2 cellular contexts compared by ENCODE assay signal in the genomic region with DNA sequence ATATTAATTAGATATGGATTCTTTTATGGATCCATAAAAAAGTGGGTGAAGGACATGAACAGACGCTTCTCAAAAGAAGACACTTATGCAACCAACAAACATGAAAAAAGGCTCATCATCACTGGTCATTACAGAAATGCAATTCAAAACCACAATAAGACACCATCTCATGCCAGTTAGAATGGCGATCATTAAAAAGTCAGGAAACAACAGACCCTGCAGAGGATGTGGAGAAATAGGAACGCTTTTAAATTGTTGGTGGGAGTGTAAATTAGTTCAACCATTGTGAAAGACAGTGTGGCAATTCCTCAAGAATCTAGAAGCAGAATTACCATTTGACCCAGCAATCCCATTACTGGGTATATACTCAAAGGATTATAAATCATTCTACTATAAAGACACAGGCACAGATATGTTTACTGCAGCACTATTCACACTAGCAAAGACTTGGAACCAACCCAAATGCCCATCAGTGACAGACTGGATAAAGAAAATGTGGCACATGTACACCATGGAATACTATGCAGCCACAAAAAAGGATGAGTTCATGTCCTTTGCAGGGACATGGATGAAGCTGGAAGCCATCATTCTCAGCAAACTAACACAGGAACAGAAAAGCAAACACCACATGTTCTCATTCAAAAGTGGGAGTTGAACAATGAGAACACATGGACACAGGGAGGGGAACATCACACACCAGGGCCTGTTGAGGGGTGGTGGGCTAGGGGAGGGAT. TPM values are rescaled to one million over a fixed set of nuclear protein-coding genes. Genes with fewer than 3 reads are reported as not detected.
"Had no signal": no experiment of that assay in that cellular context is flagged by ENCODE, and none has a peak within 500 bp of the region (broad histone marks: within the 10 kb centered on the region; RNA-seq: fewer than 3 reads in every experiment).

No MANE protein-coding gene starts in this region.

RNA-seq across cellular contexts. Expression of a gene that starts 13.4 kb away (rescaled TPM):
- total RNA-seq: chondrocyte had no signal

RNA-seq across cellular contexts. Expression of a gene that starts 49.6 kb away (rescaled TPM):
- total RNA-seq: chondrocyte, osteoblast had no signal
